In the genomic region with DNA sequence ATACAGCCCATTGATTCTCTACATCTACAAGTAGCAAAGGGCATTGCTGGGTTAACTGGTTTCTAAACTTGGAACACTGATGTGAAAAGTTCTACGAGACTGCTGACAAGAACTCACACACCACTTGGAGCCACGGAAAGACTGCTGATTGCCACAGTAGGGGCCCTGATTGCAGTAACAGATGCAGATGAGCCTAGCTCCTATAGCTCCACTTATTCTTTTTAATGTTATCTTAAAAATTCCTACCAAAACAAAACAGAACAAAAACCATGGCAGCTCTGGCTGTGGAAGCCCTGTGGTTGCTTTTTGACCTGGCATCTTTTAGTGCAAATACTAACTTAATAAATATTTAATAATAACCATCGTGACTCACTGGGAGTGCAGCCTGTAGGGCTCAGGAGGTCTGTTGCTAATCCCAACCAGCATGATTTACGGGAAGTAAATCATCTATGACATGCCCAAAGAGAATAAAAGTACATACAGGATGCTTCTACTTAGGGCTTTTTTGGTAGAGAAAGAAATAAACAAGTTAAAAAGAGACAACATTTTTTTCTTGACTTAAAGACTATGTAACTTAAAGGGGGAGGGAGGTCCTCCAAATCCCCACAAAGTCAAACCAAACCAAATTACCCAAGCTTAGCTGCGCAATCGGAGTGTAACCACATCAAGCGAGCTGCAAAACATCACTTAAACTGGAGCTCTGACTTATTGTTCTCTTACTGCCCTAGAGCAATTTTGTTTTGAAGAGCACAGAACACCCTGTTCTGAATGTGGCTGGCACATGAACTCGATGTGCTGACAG, we compare ENCODE assay signal across 1 cellular context.
TF ChIP-seq lines count a peak whose summit lies in the region.

No MANE protein-coding gene starts in this region.

TF ChIP-seq in HEK293, 187 proteins besides CTCF, POLR2A, EP300 and RAD21 (continued from another document and continues in another):
- TF ChIP-seq, protein P1, sequence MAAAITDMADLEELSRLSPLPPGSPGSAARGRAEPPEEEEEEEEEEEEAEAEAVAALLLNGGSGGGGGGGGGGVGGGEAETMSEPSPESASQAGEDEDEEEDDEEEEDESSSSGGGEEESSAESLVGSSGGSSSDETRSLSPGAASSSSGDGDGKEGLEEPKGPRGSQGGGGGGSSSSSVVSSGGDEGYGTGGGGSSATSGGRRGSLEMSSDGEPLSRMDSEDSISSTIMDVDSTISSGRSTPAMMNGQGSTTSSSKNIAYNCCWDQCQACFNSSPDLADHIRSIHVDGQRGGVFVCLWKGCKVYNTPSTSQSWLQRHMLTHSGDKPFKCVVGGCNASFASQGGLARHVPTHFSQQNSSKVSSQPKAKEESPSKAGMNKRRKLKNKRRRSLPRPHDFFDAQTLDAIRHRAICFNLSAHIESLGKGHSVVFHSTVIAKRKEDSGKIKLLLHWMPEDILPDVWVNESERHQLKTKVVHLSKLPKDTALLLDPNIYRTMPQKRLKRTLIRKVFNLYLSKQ (tag by site-specific recombination; IDR thresholded peaks at IDR 0.05; ENCODE audit: borderline replicate concordance), result no peak
- no peak for TF ChIP-seq ZNF157 (tag by site-specific recombination; IDR thresholded peaks at IDR 0.05)
- TF ChIP-seq, protein P2, sequence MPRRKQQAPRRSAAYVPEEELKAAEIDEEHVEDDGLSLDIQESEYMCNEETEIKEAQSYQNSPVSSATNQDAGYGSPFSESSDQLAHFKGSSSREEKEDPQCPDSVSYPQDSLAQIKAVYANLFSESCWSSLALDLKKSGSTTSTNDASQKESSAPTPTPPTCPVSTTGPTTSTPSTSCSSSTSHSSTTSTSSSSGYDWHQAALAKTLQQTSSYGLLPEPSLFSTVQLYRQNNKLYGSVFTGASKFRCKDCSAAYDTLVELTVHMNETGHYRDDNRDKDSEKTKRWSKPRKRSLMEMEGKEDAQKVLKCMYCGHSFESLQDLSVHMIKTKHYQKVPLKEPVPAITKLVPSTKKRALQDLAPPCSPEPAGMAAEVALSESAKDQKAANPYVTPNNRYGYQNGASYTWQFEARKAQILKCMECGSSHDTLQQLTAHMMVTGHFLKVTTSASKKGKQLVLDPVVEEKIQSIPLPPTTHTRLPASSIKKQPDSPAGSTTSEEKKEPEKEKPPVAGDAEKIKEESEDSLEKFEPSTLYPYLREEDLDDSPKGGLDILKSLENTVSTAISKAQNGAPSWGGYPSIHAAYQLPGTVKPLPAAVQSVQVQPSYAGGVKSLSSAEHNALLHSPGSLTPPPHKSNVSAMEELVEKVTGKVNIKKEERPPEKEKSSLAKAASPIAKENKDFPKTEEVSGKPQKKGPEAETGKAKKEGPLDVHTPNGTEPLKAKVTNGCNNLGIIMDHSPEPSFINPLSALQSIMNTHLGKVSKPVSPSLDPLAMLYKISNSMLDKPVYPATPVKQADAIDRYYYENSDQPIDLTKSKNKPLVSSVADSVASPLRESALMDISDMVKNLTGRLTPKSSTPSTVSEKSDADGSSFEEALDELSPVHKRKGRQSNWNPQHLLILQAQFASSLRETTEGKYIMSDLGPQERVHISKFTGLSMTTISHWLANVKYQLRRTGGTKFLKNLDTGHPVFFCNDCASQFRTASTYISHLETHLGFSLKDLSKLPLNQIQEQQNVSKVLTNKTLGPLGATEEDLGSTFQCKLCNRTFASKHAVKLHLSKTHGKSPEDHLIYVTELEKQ (tag by site-specific recombination; IDR thresholded peaks at IDR 0.05; ENCODE audit: borderline replicate concordance), result no peak
- no peak for TF ChIP-seq HOXA7 (CRISPR knock-in tag; IDR thresholded peaks at IDR 0.05; ENCODE audit: borderline replicate concordance)
- TF ChIP-seq, protein P3, sequence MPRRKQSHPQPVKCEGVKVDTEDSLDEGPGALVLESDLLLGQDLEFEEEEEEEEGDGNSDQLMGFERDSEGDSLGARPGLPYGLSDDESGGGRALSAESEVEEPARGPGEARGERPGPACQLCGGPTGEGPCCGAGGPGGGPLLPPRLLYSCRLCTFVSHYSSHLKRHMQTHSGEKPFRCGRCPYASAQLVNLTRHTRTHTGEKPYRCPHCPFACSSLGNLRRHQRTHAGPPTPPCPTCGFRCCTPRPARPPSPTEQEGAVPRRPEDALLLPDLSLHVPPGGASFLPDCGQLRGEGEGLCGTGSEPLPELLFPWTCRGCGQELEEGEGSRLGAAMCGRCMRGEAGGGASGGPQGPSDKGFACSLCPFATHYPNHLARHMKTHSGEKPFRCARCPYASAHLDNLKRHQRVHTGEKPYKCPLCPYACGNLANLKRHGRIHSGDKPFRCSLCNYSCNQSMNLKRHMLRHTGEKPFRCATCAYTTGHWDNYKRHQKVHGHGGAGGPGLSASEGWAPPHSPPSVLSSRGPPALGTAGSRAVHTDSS (tag by site-specific recombination; IDR thresholded peaks at IDR 0.05), result no peak
- TF ChIP-seq, protein P4, sequence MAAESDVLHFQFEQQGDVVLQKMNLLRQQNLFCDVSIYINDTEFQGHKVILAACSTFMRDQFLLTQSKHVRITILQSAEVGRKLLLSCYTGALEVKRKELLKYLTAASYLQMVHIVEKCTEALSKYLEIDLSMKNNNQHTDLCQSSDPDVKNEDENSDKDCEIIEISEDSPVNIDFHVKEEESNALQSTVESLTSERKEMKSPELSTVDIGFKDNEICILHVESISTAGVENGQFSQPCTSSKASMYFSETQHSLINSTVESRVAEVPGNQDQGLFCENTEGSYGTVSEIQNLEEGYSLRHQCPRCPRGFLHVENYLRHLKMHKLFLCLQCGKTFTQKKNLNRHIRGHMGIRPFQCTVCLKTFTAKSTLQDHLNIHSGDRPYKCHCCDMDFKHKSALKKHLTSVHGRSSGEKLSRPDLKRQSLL (tag by site-specific recombination; IDR thresholded peaks at IDR 0.05), result peak; percentile 16; the same call in 1 of the 2 replicates
- no peak for TF ChIP-seq RBAK (tag by site-specific recombination; IDR thresholded peaks at IDR 0.05)
- TF ChIP-seq ZFP37 (tag by site-specific recombination; IDR thresholded peaks at IDR 0.05), result no peak
- no peak for TF ChIP-seq KLF16 (tag by site-specific recombination; IDR thresholded peaks at IDR 0.05)
- no peak for TF ChIP-seq ZNF211 (tag by site-specific recombination; IDR thresholded peaks at IDR 0.05; ENCODE audit: low read depth)
- TF ChIP-seq ZNF37A (tag by site-specific recombination; IDR thresholded peaks at IDR 0.05), result no peak
- TF ChIP-seq ZNF677 (tag by site-specific recombination; IDR thresholded peaks at IDR 0.05), result no peak
- TF ChIP-seq, protein P5, sequence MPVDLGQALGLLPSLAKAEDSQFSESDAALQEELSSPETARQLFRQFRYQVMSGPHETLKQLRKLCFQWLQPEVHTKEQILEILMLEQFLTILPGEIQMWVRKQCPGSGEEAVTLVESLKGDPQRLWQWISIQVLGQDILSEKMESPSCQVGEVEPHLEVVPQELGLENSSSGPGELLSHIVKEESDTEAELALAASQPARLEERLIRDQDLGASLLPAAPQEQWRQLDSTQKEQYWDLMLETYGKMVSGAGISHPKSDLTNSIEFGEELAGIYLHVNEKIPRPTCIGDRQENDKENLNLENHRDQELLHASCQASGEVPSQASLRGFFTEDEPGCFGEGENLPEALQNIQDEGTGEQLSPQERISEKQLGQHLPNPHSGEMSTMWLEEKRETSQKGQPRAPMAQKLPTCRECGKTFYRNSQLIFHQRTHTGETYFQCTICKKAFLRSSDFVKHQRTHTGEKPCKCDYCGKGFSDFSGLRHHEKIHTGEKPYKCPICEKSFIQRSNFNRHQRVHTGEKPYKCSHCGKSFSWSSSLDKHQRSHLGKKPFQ (tag by site-specific recombination; IDR thresholded peaks at IDR 0.05), result peak; percentile 38; the same call in 1 of the 2 replicates
- peak; percentile 66 for TF ChIP-seq ZIC2 (tag by site-specific recombination; IDR thresholded peaks at IDR 0.05)
- no peak for TF ChIP-seq SETDB1 (IDR thresholded peaks at IDR 0.05; ENCODE audit: insufficient read length, low read length)
- no peak for TF ChIP-seq ZBTB7A (tag by site-specific recombination; IDR thresholded peaks at IDR 0.05; ENCODE audit: low read depth)
- TF ChIP-seq, protein P6, sequence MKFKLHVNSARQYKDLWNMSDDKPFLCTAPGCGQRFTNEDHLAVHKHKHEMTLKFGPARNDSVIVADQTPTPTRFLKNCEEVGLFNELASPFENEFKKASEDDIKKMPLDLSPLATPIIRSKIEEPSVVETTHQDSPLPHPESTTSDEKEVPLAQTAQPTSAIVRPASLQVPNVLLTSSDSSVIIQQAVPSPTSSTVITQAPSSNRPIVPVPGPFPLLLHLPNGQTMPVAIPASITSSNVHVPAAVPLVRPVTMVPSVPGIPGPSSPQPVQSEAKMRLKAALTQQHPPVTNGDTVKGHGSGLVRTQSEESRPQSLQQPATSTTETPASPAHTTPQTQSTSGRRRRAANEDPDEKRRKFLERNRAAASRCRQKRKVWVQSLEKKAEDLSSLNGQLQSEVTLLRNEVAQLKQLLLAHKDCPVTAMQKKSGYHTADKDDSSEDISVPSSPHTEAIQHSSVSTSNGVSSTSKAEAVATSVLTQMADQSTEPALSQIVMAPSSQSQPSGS (tag by site-specific recombination; IDR thresholded peaks at IDR 0.05; ENCODE audit: low read depth), result no peak
- TF ChIP-seq BCL11B (tag by site-specific recombination; IDR thresholded peaks at IDR 0.05; ENCODE audit: low read depth), result no peak
- TF ChIP-seq ZBTB20 (tag by site-specific recombination; IDR thresholded peaks at IDR 0.05), result no peak
- no peak for TF ChIP-seq ZNF23 (tag by site-specific recombination; IDR thresholded peaks at IDR 0.05; ENCODE audit: borderline replicate concordance)
- TF ChIP-seq ZNF133 (tag by site-specific recombination; IDR thresholded peaks at IDR 0.05), result no peak
- TF ChIP-seq, protein P7, sequence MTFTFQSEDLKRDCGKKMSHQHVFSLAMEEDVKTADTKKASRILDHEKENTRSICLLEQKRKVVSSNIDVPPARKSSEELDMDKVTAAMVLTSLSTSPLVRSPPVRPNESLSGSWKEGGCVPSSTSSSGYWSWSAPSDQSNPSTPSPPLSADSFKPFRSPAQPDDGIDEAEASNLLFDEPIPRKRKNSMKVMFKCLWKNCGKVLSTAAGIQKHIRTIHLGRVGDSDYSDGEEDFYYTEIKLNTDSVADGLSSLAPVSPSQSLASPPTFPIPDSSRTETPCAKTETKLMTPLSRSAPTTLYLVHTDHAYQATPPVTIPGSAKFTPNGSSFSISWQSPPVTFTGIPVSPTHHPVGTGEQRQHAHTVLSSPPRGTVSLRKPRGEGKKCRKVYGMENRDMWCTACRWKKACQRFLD (tag by site-specific recombination; IDR thresholded peaks at IDR 0.05), result no peak
- TF ChIP-seq GLI4 (tag by site-specific recombination; IDR thresholded peaks at IDR 0.05), result no peak
- TF ChIP-seq ZSCAN30 (tag by site-specific recombination; IDR thresholded peaks at IDR 0.05), result no peak
- no peak for TF ChIP-seq ZNF175 (tag by site-specific recombination; IDR thresholded peaks at IDR 0.05)
- no peak for TF ChIP-seq ZNF433 (tag by site-specific recombination; IDR thresholded peaks at IDR 0.05; ENCODE audit: low read depth)
- no peak for TF ChIP-seq ZNF837 (tag by site-specific recombination; IDR thresholded peaks at IDR 0.05)
- no peak for TF ChIP-seq ZFP3 (tag by site-specific recombination; IDR thresholded peaks at IDR 0.05; ENCODE audit: low read depth)
- no peak for TF ChIP-seq ZNF324 (tag by site-specific recombination; IDR thresholded peaks at IDR 0.05)
- TF ChIP-seq ZNF707 (tag by site-specific recombination; IDR thresholded peaks at IDR 0.05), result no peak
- TF ChIP-seq ZNF274 (IDR thresholded peaks at IDR 0.05; ENCODE audit: low read length), result no peak
- no peak for TF ChIP-seq ZNF274 (tag by site-specific recombination; IDR thresholded peaks at IDR 0.05; ENCODE audit: borderline replicate concordance)
- TF ChIP-seq ZNF549 (tag by site-specific recombination; IDR thresholded peaks at IDR 0.05), result no peak
- TF ChIP-seq, protein P8, sequence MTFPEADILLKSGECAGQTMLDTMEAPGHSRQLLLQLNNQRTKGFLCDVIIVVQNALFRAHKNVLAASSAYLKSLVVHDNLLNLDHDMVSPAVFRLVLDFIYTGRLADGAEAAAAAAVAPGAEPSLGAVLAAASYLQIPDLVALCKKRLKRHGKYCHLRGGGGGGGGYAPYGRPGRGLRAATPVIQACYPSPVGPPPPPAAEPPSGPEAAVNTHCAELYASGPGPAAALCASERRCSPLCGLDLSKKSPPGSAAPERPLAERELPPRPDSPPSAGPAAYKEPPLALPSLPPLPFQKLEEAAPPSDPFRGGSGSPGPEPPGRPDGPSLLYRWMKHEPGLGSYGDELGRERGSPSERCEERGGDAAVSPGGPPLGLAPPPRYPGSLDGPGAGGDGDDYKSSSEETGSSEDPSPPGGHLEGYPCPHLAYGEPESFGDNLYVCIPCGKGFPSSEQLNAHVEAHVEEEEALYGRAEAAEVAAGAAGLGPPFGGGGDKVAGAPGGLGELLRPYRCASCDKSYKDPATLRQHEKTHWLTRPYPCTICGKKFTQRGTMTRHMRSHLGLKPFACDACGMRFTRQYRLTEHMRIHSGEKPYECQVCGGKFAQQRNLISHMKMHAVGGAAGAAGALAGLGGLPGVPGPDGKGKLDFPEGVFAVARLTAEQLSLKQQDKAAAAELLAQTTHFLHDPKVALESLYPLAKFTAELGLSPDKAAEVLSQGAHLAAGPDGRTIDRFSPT (tag by site-specific recombination; IDR thresholded peaks at IDR 0.05), result no peak
- peak; percentile 60; the same call in 1 of the 2 replicates for TF ChIP-seq GFI1B (tag by site-specific recombination; IDR thresholded peaks at IDR 0.05)
- TF ChIP-seq OSR2 (tag by site-specific recombination; IDR thresholded peaks at IDR 0.05), result 0 out of 2 replicates have a peak, but pooled peaks have one; percentile 37
- TF ChIP-seq ZNF530 (tag by site-specific recombination; IDR thresholded peaks at IDR 0.05; ENCODE audit: low read depth), result no peak
- no peak for TF ChIP-seq ZNF792 (tag by site-specific recombination; IDR thresholded peaks at IDR 0.05)
- no peak for TF ChIP-seq ZNF654 (tag by site-specific recombination; IDR thresholded peaks at IDR 0.05; ENCODE audit: low read depth)
- no peak for TF ChIP-seq ZNF223 (tag by site-specific recombination; IDR thresholded peaks at IDR 0.05)
- no peak for TF ChIP-seq ZNF777 (tag by site-specific recombination; IDR thresholded peaks at IDR 0.05; ENCODE audit: borderline replicate concordance)
- TF ChIP-seq ZNF600 (tag by site-specific recombination; IDR thresholded peaks at IDR 0.05), result peak; percentile 70; the same call in 1 of the 2 replicates
- no peak for TF ChIP-seq ZNF354C (tag by site-specific recombination; IDR thresholded peaks at IDR 0.05; ENCODE audit: borderline replicate concordance, low read depth)
- TF ChIP-seq, protein P9, sequence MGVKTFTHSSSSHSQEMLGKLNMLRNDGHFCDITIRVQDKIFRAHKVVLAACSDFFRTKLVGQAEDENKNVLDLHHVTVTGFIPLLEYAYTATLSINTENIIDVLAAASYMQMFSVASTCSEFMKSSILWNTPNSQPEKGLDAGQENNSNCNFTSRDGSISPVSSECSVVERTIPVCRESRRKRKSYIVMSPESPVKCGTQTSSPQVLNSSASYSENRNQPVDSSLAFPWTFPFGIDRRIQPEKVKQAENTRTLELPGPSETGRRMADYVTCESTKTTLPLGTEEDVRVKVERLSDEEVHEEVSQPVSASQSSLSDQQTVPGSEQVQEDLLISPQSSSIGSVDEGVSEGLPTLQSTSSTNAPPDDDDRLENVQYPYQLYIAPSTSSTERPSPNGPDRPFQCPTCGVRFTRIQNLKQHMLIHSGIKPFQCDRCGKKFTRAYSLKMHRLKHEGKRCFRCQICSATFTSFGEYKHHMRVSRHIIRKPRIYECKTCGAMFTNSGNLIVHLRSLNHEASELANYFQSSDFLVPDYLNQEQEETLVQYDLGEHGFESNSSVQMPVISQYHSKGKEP (tag by site-specific recombination; IDR thresholded peaks at IDR 0.05), result peak; percentile 78; the same call in 1 of the 2 replicates
- no peak for TF ChIP-seq ZNF184 (tag by site-specific recombination; IDR thresholded peaks at IDR 0.05)
